ENCODE assay signal across 17 cellular contexts in the genomic region with DNA sequence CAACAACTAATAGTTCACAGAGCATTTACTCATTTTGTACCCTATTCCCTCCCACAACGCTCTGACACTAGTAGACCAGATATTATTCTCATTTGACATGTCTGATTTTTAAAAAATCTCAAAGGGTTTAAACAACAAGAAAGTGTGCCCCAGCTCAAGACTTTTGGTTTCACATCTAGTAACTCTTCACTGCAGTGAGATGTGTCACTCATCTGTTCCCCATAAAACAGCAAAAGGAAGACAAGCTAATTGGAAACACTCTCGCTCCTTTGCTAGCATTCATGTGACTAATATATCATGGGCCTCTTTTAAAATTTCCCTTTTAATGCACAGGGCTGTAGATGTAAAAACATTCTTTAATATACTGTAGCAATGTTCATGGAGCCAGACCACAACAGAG.
DNase-seq lines count a peak whose midpoint lies in the region; ATAC-seq and TF ChIP-seq lines count a peak whose summit lies in the region.
"Had no signal": no experiment of that assay in that cellular context is flagged by ENCODE, and none has a peak within 500 bp of the region (broad histone marks: within the 10 kb centered on the region; RNA-seq: fewer than 3 reads in every experiment).

No MANE protein-coding gene starts in this region.

- no peak overlapping the region for H3K4me3 ChIP-seq in SK-N-SH (ENCODE audit: low read depth in 2 of 2, low read length in 1 of 2)
- H3K4me3 ChIP-seq: BLaER1 treated with 17β-estradiol and CSF1 and Interleukin-3, amounts not matched to agents 10 nM and 100 nM; GM23248; HAP-1; K562 had no signal

- no peaks in the 10 kb centered on the region for H3K36me3 Mint-ChIP-seq in memory B cell
- H3K36me3 Mint-ChIP-seq: CD8-positive, alpha-beta T cell had no signal

- H3K9me3 Mint-ChIP-seq in memory B cell: peaks cover 4% of the 10 kb centered on the region

- no peaks in the 10 kb centered on the region for H3K36me3 ChIP-seq in SK-N-SH (replicated peaks in 1 of 2; ENCODE audit: control insufficient read depth in 1 of 2, insufficient read depth in 2 of 2, low read length in 1 of 2)
- H3K36me3 ChIP-seq: BLaER1 treated with 17β-estradiol and CSF1 and Interleukin-3, amounts not matched to agents 10 nM and 100 nM; HAP-1 had no signal

- ATAC-seq in GM19452 (IDR thresholded peaks at IDR 0.05; ENCODE audit: unreplicated experiment) (peak; percentile 60), HG03442 (IDR thresholded peaks at IDR 0.05; ENCODE audit: unreplicated experiment) (peak; percentile 85), memory B cell (ENCODE audit: low read depth) (no peak)
- ATAC-seq: CD8-positive, alpha-beta T cell; K562 had no signal

- H3K27ac ChIP-seq in SK-N-SH (ENCODE audit: low read depth in 2 of 2, low read length in 1 of 2): no peak overlapping the region
- H3K27ac ChIP-seq: BLaER1 treated with 17β-estradiol and CSF1 and Interleukin-3, amounts not matched to agents 10 nM and 100 nM; GM23248 had no signal

- no peaks in the 10 kb centered on the region for H3K27me3 ChIP-seq in SK-N-SH (ENCODE audit: insufficient read depth)
- H3K27me3 ChIP-seq: BLaER1 treated with 17β-estradiol and CSF1 and Interleukin-3, amounts not matched to agents 10 nM and 100 nM had no signal

- no peaks in the 10 kb centered on the region for H3K9me3 ChIP-seq in SK-N-SH
- H3K9me3 ChIP-seq: HAP-1 had no signal

- peak overlapping the region; percentile 5 for H3K27ac Mint-ChIP-seq in memory B cell
- H3K27ac Mint-ChIP-seq: B cell; CD8-positive, alpha-beta T cell had no signal

- TF ChIP-seq RAD21 in SK-N-SH (IDR thresholded peaks at IDR 0.05; ENCODE audit: low read length): no peak

- H3F3A ChIP-seq in SK-N-SH (replicated peaks; ENCODE audit: insufficient read depth): no peaks in the 10 kb centered on the region

- no peaks in the 10 kb centered on the region for H3K9me2 ChIP-seq in SK-N-SH

- H2AFZ ChIP-seq in SK-N-SH (ENCODE audit: low read depth): no peak overlapping the region
- H2AFZ ChIP-seq: GM23248 had no signal

- H3K27me3 Mint-ChIP-seq in memory B cell: no peaks in the 10 kb centered on the region
- H3K27me3 Mint-ChIP-seq: B cell had no signal

- H3K4me3 Mint-ChIP-seq in memory B cell: no peak overlapping the region
- H3K4me3 Mint-ChIP-seq: B cell; CD8-positive, alpha-beta T cell had no signal

- POLR2A ChIA-PET in SK-N-SH (lab: Yijun Ruan, JAX): no interaction called here

- no peak for TF ChIP-seq CTCF in SK-N-SH (IDR thresholded peaks at IDR 0.05)

- 82% methylated on average over 2 of the region's 2 CpGs for WGBS in SK-N-SH (ENCODE audit: low lambda C conversion rate)

- H3K4me1 Mint-ChIP-seq in memory B cell: no peaks in the 10 kb centered on the region
- H3K4me1 Mint-ChIP-seq: B cell had no signal

- no peak overlapping the region for H3K4me2 ChIP-seq in SK-N-SH
- H3K4me2 ChIP-seq: BLaER1 treated with 17β-estradiol and CSF1 and Interleukin-3, amounts not matched to agents 10 nM and 100 nM had no signal

- CTCF ChIA-PET in SK-N-SH (lab: Yijun Ruan, JAX): no interaction called here

- no peaks in the 10 kb centered on the region for H4K20me1 ChIP-seq in SK-N-SH (ENCODE audit: insufficient read depth)
- H4K20me1 ChIP-seq: BLaER1 treated with 17β-estradiol and CSF1 and Interleukin-3, amounts not matched to agents 10 nM and 100 nM had no signal

- H3K79me2 ChIP-seq in SK-N-SH (ENCODE audit: insufficient read depth): no peaks in the 10 kb centered on the region

- TF ChIP-seq EP300 in SK-N-SH (IDR thresholded peaks at IDR 0.05; ENCODE audit: borderline replicate concordance in 1 of 2, low read depth in 1 of 2, low read length in 1 of 2): no peak

- DNase-seq in memory B cell (ENCODE audit: low spot score in 2 of 2) (no peak), cardiac septum (ENCODE audit: low spot score) (no peak), islet precursor cell (no peak), medulla oblongata (ENCODE audit: extremely low spot score) (no peak), SK-N-SH (no peak)
- DNase-seq: CD8-positive, alpha-beta T cell; COR-L47; DMS 273 treated with DMSO at 0.1 percent for 48 hours; DMS53; GM23248; IMR-90 had no signal

- peaks cover 0 to 2% of the 10 kb centered on the region in 2 experiments; a peak in 2 of 4 replicates for H3K4me1 ChIP-seq in SK-N-SH (ENCODE audit: control insufficient read depth in 1 of 2, insufficient read depth in 2 of 2, low read depth in 1 of 2, low read length in 1 of 2)
- H3K4me1 ChIP-seq: BLaER1 treated with 17β-estradiol and CSF1 and Interleukin-3, amounts not matched to agents 10 nM and 100 nM had no signal

- no peak overlapping the region for H3K9ac ChIP-seq in SK-N-SH
- H3K9ac ChIP-seq: BLaER1 treated with 17β-estradiol and CSF1 and Interleukin-3, amounts not matched to agents 10 nM and 100 nM; GM23248 had no signal

- intact Hi-C loops in cardiac septum (cut with DNase I): no loop called here

TF ChIP-seq in SK-N-SH, 30 proteins besides CTCF, POLR2A, EP300 and RAD21:
- TF ChIP-seq SIN3A (IDR thresholded peaks at IDR 0.05; ENCODE audit: borderline replicate concordance, low read depth, low read length) (no peak), CHD2 (IDR thresholded peaks at IDR 0.05; ENCODE audit: low read length, partially characterized antibody) (no peak), RXRA (IDR thresholded peaks at IDR 0.05; ENCODE audit: borderline replicate concordance, low read depth) (no peak), USF2 (IDR thresholded peaks at IDR 0.05; ENCODE audit: borderline replicate concordance, low read depth, low read length) (no peak), EZH2phosphoT487 (IDR thresholded peaks at IDR 0.05; ENCODE audit: borderline replicate concordance, low read depth) (no peak), FOSL2 (IDR thresholded peaks at IDR 0.05; ENCODE audit: borderline replicate concordance, low read depth) (no peak), ELF1 (IDR thresholded peaks at IDR 0.05) (no peak), FOXJ3 (CRISPR knock-in tag; IDR thresholded peaks at IDR 0.05) (no peak)
- TF ChIP-seq, protein P1, sequence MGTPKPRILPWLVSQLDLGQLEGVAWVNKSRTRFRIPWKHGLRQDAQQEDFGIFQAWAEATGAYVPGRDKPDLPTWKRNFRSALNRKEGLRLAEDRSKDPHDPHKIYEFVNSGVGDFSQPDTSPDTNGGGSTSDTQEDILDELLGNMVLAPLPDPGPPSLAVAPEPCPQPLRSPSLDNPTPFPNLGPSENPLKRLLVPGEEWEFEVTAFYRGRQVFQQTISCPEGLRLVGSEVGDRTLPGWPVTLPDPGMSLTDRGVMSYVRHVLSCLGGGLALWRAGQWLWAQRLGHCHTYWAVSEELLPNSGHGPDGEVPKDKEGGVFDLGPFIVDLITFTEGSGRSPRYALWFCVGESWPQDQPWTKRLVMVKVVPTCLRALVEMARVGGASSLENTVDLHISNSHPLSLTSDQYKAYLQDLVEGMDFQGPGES (IDR thresholded peaks at IDR 0.05; ENCODE audit: low read depth, low read length): no peak
- TF ChIP-seq, protein P2, sequence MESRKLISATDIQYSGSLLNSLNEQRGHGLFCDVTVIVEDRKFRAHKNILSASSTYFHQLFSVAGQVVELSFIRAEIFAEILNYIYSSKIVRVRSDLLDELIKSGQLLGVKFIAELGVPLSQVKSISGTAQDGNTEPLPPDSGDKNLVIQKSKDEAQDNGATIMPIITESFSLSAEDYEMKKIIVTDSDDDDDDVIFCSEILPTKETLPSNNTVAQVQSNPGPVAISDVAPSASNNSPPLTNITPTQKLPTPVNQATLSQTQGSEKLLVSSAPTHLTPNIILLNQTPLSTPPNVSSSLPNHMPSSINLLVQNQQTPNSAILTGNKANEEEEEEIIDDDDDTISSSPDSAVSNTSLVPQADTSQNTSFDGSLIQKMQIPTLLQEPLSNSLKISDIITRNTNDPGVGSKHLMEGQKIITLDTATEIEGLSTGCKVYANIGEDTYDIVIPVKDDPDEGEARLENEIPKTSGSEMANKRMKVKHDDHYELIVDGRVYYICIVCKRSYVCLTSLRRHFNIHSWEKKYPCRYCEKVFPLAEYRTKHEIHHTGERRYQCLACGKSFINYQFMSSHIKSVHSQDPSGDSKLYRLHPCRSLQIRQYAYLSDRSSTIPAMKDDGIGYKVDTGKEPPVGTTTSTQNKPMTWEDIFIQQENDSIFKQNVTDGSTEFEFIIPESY (IDR thresholded peaks at IDR 0.05; ENCODE audit: borderline replicate concordance, low read depth): no peak
- TF ChIP-seq, protein P3, sequence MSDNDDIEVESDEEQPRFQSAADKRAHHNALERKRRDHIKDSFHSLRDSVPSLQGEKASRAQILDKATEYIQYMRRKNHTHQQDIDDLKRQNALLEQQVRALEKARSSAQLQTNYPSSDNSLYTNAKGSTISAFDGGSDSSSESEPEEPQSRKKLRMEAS (IDR thresholded peaks at IDR 0.05; ENCODE audit: low read depth): no peak
- TF ChIP-seq, protein P4, sequence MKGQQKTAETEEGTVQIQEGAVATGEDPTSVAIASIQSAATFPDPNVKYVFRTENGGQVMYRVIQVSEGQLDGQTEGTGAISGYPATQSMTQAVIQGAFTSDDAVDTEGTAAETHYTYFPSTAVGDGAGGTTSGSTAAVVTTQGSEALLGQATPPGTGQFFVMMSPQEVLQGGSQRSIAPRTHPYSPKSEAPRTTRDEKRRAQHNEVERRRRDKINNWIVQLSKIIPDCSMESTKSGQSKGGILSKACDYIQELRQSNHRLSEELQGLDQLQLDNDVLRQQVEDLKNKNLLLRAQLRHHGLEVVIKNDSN (IDR thresholded peaks at IDR 0.05; ENCODE audit: borderline replicate concordance, low read depth): no peak
